12 cellular contexts compared by ENCODE assay signal in genomic region chr7:138542183-138542582, GRCh38.
DNase-seq lines count a peak whose midpoint lies in the region; ATAC-seq lines count a peak whose summit lies in the region.
"Had no signal": no experiment of that assay in that cellular context is flagged by ENCODE, and none has a peak within 500 bp of the region (broad histone marks: within the 10 kb centered on the region; RNA-seq: fewer than 3 reads in every experiment).

No MANE protein-coding gene starts in this region.

- no peak overlapping the region for H4K91ac ChIP-seq in mesenchymal stem cell (ENCODE audit: low read length)

- H3K56ac ChIP-seq in mesendoderm (ENCODE audit: low read length) = no peak overlapping the region

- H3K4ac ChIP-seq in mesendoderm (ENCODE audit: low read depth, low read length) (no peak overlapping the region), mesenchymal stem cell (ENCODE audit: low read depth in 1 of 2, low read length in 2 of 2) (no peak overlapping the region)

- H4K8ac ChIP-seq in mesendoderm (ENCODE audit: low read depth, low read length) (no peak overlapping the region), mesenchymal stem cell (ENCODE audit: low read length) (no peak overlapping the region)

- no peaks in the 10 kb centered on the region for H3K4me1 ChIP-seq in mesendoderm (ENCODE audit: control insufficient read depth, low read depth, low read length)
- no peaks in the 10 kb centered on the region for H3K4me1 ChIP-seq in mesenchymal stem cell (ENCODE audit: control insufficient read depth, insufficient read depth, low read depth, low read length)

- no peak overlapping the region for H2BK12ac ChIP-seq in mesenchymal stem cell (ENCODE audit: low read length in 2 of 2)

- H4K5ac ChIP-seq in mesendoderm (ENCODE audit: low read length) = no peak overlapping the region

- H3K79me1 ChIP-seq in mesendoderm (ENCODE audit: low read length) (peaks cover 4% of the 10 kb centered on the region), mesenchymal stem cell (replicated peaks; ENCODE audit: low read length, poor library complexity, severe bottlenecking) (peaks cover 25% of the 10 kb centered on the region)

- H3K18ac ChIP-seq in mesendoderm (ENCODE audit: low read length) (no peak overlapping the region), mesenchymal stem cell (ENCODE audit: low read depth in 1 of 2, low read length in 2 of 2) (no peak overlapping the region)

- H2BK120ac ChIP-seq in mesendoderm (ENCODE audit: low read depth, low read length) = no peak overlapping the region
- no peak overlapping the region for H2BK120ac ChIP-seq in mesenchymal stem cell (ENCODE audit: low read depth, low read length)

- no peak overlapping the region for H2BK15ac ChIP-seq in mesendoderm (replicated peaks; ENCODE audit: low read depth)
- H2BK15ac ChIP-seq in mesenchymal stem cell (ENCODE audit: low read depth, poor library complexity, severe bottlenecking) = no peak overlapping the region

- DNase-seq in effector CD8-positive, alpha-beta T cell (lab: John Stamatoyannopoulos, UW) = no peak
- no peak for DNase-seq in mesendoderm
- DNase-seq in NCI-H2029 (lab: John Stamatoyannopoulos, UW) = no peak
- DNase-seq in mesenchymal stem cell = no peak
- DNase-seq: left colon, NCI-H2171 treated with DMSO at 0.1 percent for 48 hours had no signal

- H3K4me2 ChIP-seq in mesendoderm (ENCODE audit: low read length) (no peak overlapping the region), mesenchymal stem cell (ENCODE audit: low read length, poor library complexity, severe bottlenecking) (no peak overlapping the region)

- peaks cover 3% of the 10 kb centered on the region for H3K9me3 ChIP-seq in mesenchymal stem cell (ENCODE audit: control insufficient read depth, low read length)
- H3K9me3 ChIP-seq: tibial nerve had no signal

- no peak overlapping the region for H3K23ac ChIP-seq in mesendoderm (ENCODE audit: low read length)
- no peak overlapping the region for H3K23ac ChIP-seq in mesenchymal stem cell (ENCODE audit: low read length in 2 of 2)

- no peaks in the 10 kb centered on the region for H3K27me3 ChIP-seq in mesendoderm (ENCODE audit: insufficient read depth, low read length, poor library complexity)
- no peaks in the 10 kb centered on the region for H3K27me3 ChIP-seq in mesenchymal stem cell (ENCODE audit: control insufficient read depth in 1 of 2, insufficient read depth in 1 of 2, low read length in 2 of 2)
- H3K27me3 ChIP-seq: tibial nerve had no signal

- H3K36me3 ChIP-seq in mesendoderm (ENCODE audit: control insufficient read depth, insufficient read depth, low read length) = peaks cover 4% of the 10 kb centered on the region
- peaks cover 16 to 57% of the 10 kb centered on the region in 2 experiments for H3K36me3 ChIP-seq in mesenchymal stem cell (ENCODE audit: control insufficient read depth in 1 of 2, insufficient read depth in 2 of 2, low read depth in 1 of 2, low read length in 2 of 2)

- no CpG with 5 or more reads among the region's 2 CpGs for WGBS in mesendoderm (ENCODE audit: extremely low coverage, insufficient coverage, low lambda C conversion rate)
- WGBS in mesenchymal stem cell = 100% methylated on average over 1 of the region's 2 CpGs

- ATAC-seq in GM18502 (IDR thresholded peaks at IDR 0.05; ENCODE audit: poor library complexity, unreplicated experiment) (peak; percentile 94), GM19455 (IDR thresholded peaks at IDR 0.05; ENCODE audit: unreplicated experiment) (peak; percentile 85), HG02852 (IDR thresholded peaks at IDR 0.05; ENCODE audit: unreplicated experiment) (peak; percentile 97), HG03565 (IDR thresholded peaks at IDR 0.05; ENCODE audit: unreplicated experiment) (peak; percentile 97)
- ATAC-seq: left colon had no signal

- H3K4me3 ChIP-seq in mesendoderm (ENCODE audit: low read length) = no peak overlapping the region
- H3K4me3 ChIP-seq in mesenchymal stem cell (ENCODE audit: insufficient read depth in 1 of 2, low read depth in 1 of 2, low read length in 2 of 2) = no peak overlapping the region
- H3K4me3 ChIP-seq: tibial nerve had no signal

- H3K27ac ChIP-seq in mesendoderm (ENCODE audit: low read depth, low read length) (no peak overlapping the region), mesenchymal stem cell (ENCODE audit: low read length, poor library complexity, severe bottlenecking) (no peak overlapping the region)
- H3K27ac ChIP-seq: parathyroid adenoma, tibial nerve had no signal

- H3K9ac ChIP-seq in mesendoderm (ENCODE audit: low read length) (no peak overlapping the region), mesenchymal stem cell (ENCODE audit: low read length) (no peak overlapping the region)
- H3K9ac ChIP-seq: parathyroid adenoma had no signal

- H3K14ac ChIP-seq in mesenchymal stem cell (ENCODE audit: low read length in 2 of 2) = no peak overlapping the region

- no peak overlapping the region for H2AFZ ChIP-seq in mesenchymal stem cell (ENCODE audit: low read depth, low read length)
- H2AFZ ChIP-seq: parathyroid adenoma had no signal

- H3K79me2 ChIP-seq in mesendoderm (ENCODE audit: control insufficient read depth, insufficient read depth, low read length) = peaks cover 6% of the 10 kb centered on the region

- no peak overlapping the region for H2BK5ac ChIP-seq in mesendoderm (ENCODE audit: low read length)
- H2BK5ac ChIP-seq in mesenchymal stem cell (ENCODE audit: low read depth, low read length, poor library complexity, severe bottlenecking) = no peak overlapping the region

- H2AK5ac ChIP-seq in mesendoderm (ENCODE audit: low read length) = no peak overlapping the region
- no peak overlapping the region for H2AK5ac ChIP-seq in mesenchymal stem cell (ENCODE audit: low read length, severe bottlenecking)
